ENCODE assay signal across 2 cellular contexts in the genomic region with DNA sequence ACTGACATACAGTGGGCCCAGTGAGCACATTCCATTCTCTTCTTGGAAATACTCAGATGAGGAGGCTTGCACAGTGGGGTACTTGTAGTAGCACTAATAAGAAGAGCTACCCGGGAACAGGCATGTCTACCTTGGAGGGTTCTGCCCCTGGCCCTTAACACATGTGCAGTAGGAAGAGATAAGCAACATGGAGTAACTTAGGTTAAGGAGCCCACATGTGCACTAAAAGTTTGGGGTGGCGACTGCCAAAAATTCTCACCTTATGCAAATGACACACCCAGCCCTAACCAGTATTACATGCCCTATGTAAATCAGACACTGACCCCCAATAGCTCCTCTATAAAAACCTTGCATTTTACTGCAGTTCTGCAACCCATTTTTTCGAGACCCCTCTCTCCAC.
TF ChIP-seq lines count a peak whose summit lies in the region.

No MANE protein-coding gene starts in this region.

TF ChIP-seq in GM23338, 12 proteins besides CTCF, POLR2A, EP300 and RAD21 (continues in another document):
- TF ChIP-seq, protein P1, sequence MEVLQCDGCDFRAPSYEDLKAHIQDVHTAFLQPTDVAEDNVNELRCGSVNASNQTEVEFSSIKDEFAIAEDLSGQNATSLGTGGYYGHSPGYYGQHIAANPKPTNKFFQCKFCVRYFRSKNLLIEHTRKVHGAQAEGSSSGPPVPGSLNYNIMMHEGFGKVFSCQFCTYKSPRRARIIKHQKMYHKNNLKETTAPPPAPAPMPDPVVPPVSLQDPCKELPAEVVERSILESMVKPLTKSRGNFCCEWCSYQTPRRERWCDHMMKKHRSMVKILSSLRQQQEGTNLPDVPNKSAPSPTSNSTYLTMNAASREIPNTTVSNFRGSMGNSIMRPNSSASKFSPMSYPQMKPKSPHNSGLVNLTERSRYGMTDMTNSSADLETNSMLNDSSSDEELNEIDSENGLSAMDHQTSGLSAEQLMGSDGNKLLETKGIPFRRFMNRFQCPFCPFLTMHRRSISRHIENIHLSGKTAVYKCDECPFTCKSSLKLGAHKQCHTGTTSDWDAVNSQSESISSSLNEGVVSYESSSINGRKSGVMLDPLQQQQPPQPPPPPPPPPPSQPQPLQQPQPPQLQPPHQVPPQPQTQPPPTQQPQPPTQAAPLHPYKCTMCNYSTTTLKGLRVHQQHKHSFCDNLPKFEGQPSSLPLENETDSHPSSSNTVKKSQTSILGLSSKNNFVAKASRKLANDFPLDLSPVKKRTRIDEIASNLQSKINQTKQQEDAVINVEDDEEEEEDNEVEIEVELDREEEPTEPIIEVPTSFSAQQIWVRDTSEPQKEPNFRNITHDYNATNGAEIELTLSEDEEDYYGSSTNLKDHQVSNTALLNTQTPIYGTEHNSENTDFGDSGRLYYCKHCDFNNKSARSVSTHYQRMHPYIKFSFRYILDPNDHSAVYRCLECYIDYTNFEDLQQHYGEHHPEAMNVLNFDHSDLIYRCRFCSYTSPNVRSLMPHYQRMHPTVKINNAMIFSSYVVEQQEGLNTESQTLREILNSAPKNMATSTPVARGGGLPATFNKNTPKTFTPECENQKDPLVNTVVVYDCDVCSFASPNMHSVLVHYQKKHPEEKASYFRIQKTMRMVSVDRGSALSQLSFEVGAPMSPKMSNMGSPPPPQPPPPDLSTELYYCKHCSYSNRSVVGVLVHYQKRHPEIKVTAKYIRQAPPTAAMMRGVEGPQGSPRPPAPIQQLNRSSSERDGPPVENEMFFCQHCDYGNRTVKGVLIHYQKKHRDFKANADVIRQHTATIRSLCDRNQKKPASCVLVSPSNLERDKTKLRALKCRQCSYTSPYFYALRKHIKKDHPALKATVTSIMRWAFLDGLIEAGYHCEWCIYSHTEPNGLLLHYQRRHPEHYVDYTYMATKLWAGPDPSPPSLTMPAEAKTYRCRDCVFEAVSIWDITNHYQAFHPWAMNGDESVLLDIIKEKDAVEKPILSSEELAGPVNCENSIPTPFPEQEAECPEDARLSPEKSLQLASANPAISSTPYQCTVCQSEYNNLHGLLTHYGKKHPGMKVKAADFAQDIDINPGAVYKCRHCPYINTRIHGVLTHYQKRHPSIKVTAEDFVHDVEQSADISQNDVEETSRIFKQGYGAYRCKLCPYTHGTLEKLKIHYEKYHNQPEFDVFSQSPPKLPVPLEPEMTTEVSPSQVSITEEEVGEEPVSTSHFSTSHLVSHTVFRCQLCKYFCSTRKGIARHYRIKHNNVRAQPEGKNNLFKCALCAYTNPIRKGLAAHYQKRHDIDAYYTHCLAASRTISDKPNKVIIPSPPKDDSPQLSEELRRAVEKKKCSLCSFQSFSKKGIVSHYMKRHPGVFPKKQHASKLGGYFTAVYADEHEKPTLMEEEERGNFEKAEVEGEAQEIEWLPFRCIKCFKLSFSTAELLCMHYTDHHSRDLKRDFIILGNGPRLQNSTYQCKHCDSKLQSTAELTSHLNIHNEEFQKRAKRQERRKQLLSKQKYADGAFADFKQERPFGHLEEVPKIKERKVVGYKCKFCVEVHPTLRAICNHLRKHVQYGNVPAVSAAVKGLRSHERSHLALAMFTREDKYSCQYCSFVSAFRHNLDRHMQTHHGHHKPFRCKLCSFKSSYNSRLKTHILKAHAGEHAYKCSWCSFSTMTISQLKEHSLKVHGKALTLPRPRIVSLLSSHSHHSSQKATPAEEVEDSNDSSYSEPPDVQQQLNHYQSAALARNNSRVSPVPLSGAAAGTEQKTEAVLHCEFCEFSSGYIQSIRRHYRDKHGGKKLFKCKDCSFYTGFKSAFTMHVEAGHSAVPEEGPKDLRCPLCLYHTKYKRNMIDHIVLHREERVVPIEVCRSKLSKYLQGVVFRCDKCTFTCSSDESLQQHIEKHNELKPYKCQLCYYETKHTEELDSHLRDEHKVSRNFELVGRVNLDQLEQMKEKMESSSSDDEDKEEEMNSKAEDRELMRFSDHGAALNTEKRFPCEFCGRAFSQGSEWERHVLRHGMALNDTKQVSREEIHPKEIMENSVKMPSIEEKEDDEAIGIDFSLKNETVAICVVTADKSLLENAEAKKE (CRISPR knock-in tag; IDR thresholded peaks at IDR 0.05): no peak
- TF ChIP-seq, protein P2, sequence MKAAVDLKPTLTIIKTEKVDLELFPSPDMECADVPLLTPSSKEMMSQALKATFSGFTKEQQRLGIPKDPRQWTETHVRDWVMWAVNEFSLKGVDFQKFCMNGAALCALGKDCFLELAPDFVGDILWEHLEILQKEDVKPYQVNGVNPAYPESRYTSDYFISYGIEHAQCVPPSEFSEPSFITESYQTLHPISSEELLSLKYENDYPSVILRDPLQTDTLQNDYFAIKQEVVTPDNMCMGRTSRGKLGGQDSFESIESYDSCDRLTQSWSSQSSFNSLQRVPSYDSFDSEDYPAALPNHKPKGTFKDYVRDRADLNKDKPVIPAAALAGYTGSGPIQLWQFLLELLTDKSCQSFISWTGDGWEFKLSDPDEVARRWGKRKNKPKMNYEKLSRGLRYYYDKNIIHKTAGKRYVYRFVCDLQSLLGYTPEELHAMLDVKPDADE (IDR thresholded peaks at IDR 0.05): no peak
- TF ChIP-seq EZH2phosphoT487 (IDR thresholded peaks at IDR 0.05; ENCODE audit: unreplicated experiment): no peak
- no peak for TF ChIP-seq POLR2AphosphoS5 (IDR thresholded peaks at IDR 0.05; ENCODE audit: low read depth)
- TF ChIP-seq STAT1 (IDR thresholded peaks at IDR 0.05; ENCODE audit: unreplicated experiment): no peak
- TF ChIP-seq JUNB (IDR thresholded peaks at IDR 0.05; ENCODE audit: unreplicated experiment): no peak
- TF ChIP-seq EZH2 (IDR thresholded peaks at IDR 0.05; ENCODE audit: low read depth, unreplicated experiment): no peak
- TF ChIP-seq CREB1 (CRISPR knock-in tag; IDR thresholded peaks at IDR 0.05; ENCODE audit: low read depth): no peak
- TF ChIP-seq ZNF331 (CRISPR knock-in tag; IDR thresholded peaks at IDR 0.05; ENCODE audit: low read depth): no peak
- TF ChIP-seq NANOG (IDR thresholded peaks at IDR 0.05; ENCODE audit: borderline replicate concordance): no peak
- no peak for TF ChIP-seq ZNF114 (CRISPR knock-in tag; IDR thresholded peaks at IDR 0.05)

TF ChIP-seq in WTC11, 78 proteins besides CTCF, POLR2A, EP300 and RAD21 (continued from another document):
- TF ChIP-seq, protein P3, sequence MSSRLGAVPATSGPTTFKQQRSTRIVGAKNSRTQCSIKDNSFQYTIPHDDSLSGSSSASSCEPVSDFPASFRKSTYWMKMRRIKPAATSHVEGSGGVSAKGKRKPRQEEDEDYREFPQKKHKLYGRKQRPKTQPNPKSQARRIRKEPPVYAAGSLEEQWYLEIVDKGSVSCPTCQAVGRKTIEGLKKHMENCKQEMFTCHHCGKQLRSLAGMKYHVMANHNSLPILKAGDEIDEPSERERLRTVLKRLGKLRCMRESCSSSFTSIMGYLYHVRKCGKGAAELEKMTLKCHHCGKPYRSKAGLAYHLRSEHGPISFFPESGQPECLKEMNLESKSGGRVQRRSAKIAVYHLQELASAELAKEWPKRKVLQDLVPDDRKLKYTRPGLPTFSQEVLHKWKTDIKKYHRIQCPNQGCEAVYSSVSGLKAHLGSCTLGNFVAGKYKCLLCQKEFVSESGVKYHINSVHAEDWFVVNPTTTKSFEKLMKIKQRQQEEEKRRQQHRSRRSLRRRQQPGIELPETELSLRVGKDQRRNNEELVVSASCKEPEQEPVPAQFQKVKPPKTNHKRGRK (CRISPR knock-in tag; IDR thresholded peaks at IDR 0.05; ENCODE audit: borderline replicate concordance): no peak
- TF ChIP-seq ELF4 (CRISPR knock-in tag; IDR thresholded peaks at IDR 0.05; ENCODE audit: low read depth): no peak
- no peak for TF ChIP-seq KAT7 (CRISPR knock-in tag; IDR thresholded peaks at IDR 0.05; ENCODE audit: borderline replicate concordance)
- TF ChIP-seq, protein P4, sequence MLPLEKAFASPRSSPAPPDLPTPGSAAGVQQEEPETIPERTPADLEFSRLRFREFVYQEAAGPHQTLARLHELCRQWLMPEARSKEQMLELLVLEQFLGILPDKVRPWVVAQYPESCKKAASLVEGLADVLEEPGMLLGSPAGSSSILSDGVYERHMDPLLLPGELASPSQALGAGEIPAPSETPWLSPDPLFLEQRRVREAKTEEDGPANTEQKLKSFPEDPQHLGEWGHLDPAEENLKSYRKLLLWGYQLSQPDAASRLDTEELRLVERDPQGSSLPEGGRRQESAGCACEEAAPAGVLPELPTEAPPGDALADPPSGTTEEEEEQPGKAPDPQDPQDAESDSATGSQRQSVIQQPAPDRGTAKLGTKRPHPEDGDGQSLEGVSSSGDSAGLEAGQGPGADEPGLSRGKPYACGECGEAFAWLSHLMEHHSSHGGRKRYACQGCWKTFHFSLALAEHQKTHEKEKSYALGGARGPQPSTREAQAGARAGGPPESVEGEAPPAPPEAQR (CRISPR knock-in tag; IDR thresholded peaks at IDR 0.05): no peak
- TF ChIP-seq, protein P5, sequence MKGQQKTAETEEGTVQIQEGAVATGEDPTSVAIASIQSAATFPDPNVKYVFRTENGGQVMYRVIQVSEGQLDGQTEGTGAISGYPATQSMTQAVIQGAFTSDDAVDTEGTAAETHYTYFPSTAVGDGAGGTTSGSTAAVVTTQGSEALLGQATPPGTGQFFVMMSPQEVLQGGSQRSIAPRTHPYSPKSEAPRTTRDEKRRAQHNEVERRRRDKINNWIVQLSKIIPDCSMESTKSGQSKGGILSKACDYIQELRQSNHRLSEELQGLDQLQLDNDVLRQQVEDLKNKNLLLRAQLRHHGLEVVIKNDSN (CRISPR knock-in tag; IDR thresholded peaks at IDR 0.05): no peak
- TF ChIP-seq, protein P6, sequence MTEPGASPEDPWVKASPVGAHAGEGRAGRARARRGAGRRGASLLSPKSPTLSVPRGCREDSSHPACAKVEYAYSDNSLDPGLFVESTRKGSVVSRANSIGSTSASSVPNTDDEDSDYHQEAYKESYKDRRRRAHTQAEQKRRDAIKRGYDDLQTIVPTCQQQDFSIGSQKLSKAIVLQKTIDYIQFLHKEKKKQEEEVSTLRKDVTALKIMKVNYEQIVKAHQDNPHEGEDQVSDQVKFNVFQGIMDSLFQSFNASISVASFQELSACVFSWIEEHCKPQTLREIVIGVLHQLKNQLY (CRISPR knock-in tag; IDR thresholded peaks at IDR 0.05): no peak
- no peak for TF ChIP-seq ZNF396 (CRISPR knock-in tag; IDR thresholded peaks at IDR 0.05; ENCODE audit: borderline replicate concordance)
- no peak for TF ChIP-seq CBFB (CRISPR knock-in tag; IDR thresholded peaks at IDR 0.05; ENCODE audit: low read depth)
- no peak for TF ChIP-seq ZNF317 (CRISPR knock-in tag; IDR thresholded peaks at IDR 0.05; ENCODE audit: borderline replicate concordance, low read depth)
- no peak for TF ChIP-seq NR1H2 (CRISPR knock-in tag; IDR thresholded peaks at IDR 0.05)
- no peak for TF ChIP-seq TEAD1 (CRISPR knock-in tag; IDR thresholded peaks at IDR 0.05)
- TF ChIP-seq, protein P7, sequence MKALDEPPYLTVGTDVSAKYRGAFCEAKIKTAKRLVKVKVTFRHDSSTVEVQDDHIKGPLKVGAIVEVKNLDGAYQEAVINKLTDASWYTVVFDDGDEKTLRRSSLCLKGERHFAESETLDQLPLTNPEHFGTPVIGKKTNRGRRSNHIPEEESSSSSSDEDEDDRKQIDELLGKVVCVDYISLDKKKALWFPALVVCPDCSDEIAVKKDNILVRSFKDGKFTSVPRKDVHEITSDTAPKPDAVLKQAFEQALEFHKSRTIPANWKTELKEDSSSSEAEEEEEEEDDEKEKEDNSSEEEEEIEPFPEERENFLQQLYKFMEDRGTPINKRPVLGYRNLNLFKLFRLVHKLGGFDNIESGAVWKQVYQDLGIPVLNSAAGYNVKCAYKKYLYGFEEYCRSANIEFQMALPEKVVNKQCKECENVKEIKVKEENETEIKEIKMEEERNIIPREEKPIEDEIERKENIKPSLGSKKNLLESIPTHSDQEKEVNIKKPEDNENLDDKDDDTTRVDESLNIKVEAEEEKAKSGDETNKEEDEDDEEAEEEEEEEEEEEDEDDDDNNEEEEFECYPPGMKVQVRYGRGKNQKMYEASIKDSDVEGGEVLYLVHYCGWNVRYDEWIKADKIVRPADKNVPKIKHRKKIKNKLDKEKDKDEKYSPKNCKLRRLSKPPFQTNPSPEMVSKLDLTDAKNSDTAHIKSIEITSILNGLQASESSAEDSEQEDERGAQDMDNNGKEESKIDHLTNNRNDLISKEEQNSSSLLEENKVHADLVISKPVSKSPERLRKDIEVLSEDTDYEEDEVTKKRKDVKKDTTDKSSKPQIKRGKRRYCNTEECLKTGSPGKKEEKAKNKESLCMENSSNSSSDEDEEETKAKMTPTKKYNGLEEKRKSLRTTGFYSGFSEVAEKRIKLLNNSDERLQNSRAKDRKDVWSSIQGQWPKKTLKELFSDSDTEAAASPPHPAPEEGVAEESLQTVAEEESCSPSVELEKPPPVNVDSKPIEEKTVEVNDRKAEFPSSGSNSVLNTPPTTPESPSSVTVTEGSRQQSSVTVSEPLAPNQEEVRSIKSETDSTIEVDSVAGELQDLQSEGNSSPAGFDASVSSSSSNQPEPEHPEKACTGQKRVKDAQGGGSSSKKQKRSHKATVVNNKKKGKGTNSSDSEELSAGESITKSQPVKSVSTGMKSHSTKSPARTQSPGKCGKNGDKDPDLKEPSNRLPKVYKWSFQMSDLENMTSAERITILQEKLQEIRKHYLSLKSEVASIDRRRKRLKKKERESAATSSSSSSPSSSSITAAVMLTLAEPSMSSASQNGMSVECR (CRISPR knock-in tag; IDR thresholded peaks at IDR 0.05; ENCODE audit: borderline replicate concordance): no peak
- TF ChIP-seq, protein P8, sequence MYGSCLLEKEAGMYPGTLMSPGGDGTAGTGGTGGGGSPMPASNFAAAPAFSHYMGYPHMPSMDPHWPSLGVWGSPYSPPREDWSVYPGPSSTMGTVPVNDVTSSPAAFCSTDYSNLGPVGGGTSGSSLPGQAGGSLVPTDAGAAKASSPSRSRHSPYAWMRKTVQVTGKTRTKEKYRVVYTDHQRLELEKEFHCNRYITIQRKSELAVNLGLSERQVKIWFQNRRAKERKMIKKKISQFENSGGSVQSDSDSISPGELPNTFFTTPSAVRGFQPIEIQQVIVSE (CRISPR knock-in tag; IDR thresholded peaks at IDR 0.05; ENCODE audit: borderline replicate concordance): no peak
- TF ChIP-seq TEAD4 (CRISPR knock-in tag; IDR thresholded peaks at IDR 0.05): no peak
